In genomic region chr18:13627639-13628038, GRCh38 we compare ENCODE assay signal across 19 cellular contexts.
DNase-seq lines count a peak whose midpoint lies in the region; TF ChIP-seq lines count a peak whose summit lies in the region.
"Had no signal": no experiment of that assay in that cellular context is flagged by ENCODE, and none has a peak within 500 bp of the region (broad histone marks: within the 10 kb centered on the region; RNA-seq: fewer than 3 reads in every experiment).

No MANE protein-coding gene starts in this region.

- WGBS in HUES64, result 94% methylated on average over 8 of the region's 8 CpGs
- WGBS in thymus, result 80% methylated on average over 8 of the region's 8 CpGs

- H3K27ac Mint-ChIP-seq in neural progenitor cell, result no peak overlapping the region

- H3K36me3 ChIP-seq in HUES64 (ENCODE audit: insufficient read depth, low read length), result no peaks in the 10 kb centered on the region
- H3K36me3 ChIP-seq in neural progenitor cell, result no peaks in the 10 kb centered on the region
- H3K36me3 ChIP-seq in thymus (ENCODE audit: control insufficient read depth, insufficient read depth), result peaks cover 50% of the 10 kb centered on the region
- no peaks in the 10 kb centered on the region for H3K36me3 ChIP-seq in A673 (ENCODE audit: insufficient read depth, low read length, poor library complexity, severe bottlenecking)

- no peak overlapping the region for H2AFZ ChIP-seq in neural progenitor cell (replicated peaks)

- H3K9me3 ChIP-seq in HUES64 (ENCODE audit: insufficient read depth, low read depth, low read length) (peaks cover 5% of the 10 kb centered on the region; the same call in 1 of the 2 replicates), neural progenitor cell (ENCODE audit: low read depth) (no peaks in the 10 kb centered on the region), thymus (ENCODE audit: control insufficient read depth) (peaks cover 8% of the 10 kb centered on the region), A673 (ENCODE audit: low read depth, low read length, poor library complexity, severe bottlenecking) (no peaks in the 10 kb centered on the region)

- H3K36me3 Mint-ChIP-seq in neural progenitor cell, result no peaks in the 10 kb centered on the region

- no peak overlapping the region for H3K4me3 Mint-ChIP-seq in neural progenitor cell
- H3K4me3 Mint-ChIP-seq: H9, IgD-negative memory B cell had no signal

- H3K27me3 Mint-ChIP-seq in neural progenitor cell (ENCODE audit: insufficient read depth, low read depth), result no peaks in the 10 kb centered on the region

- peaks cover 38% of the 10 kb centered on the region for H3K4me1 Mint-ChIP-seq in neural progenitor cell

- DNase-seq in neural progenitor cell (ENCODE audit: low spot score) (no peak), mesenteric fat pad (ENCODE audit: low spot score) (no peak), NCI-H524 (lab: John Stamatoyannopoulos, UW) (no peak), A673 (ENCODE audit: low spot score) (no peak)
- DNase-seq: AML-193, DMS 273 treated with DMSO at 0.1 percent for 48 hours, H9, MM.1S, NCI-H1092, NCI-H2029 treated with DMSO at 0.1 percent for 48 hours, NCI-H446 treated with DMSO at 0.1 percent for 48 hours, NCI-H774, SHP77 had no signal

- CTCF ChIA-PET in A673 (lab: Charles Lee), result no interaction called here

- peaks cover 5% of the 10 kb centered on the region for H4K20me1 ChIP-seq in neural progenitor cell (ENCODE audit: low read depth)

- H3K4me3 ChIP-seq in HUES64 (ENCODE audit: low read length), result no peak overlapping the region
- no peak overlapping the region for H3K4me3 ChIP-seq in neural progenitor cell
- H3K4me3 ChIP-seq in thymus (ENCODE audit: low read length), result peak overlapping the region; percentile 20
- H3K4me3 ChIP-seq in A673 (ENCODE audit: low read depth, low read length, poor library complexity, severe bottlenecking), result no peak overlapping the region
- H3K4me3 ChIP-seq: SK-N-MC had no signal

- TF ChIP-seq CTCF in neural progenitor cell (IDR thresholded peaks at IDR 0.05) (no peak), A673 (conservative IDR thresholded peaks at IDR 0.05; ENCODE audit: low read depth, low read length) (no peak)

- no peaks in the 10 kb centered on the region for H3K9me3 Mint-ChIP-seq in neural progenitor cell
- H3K9me3 Mint-ChIP-seq: IgD-negative memory B cell had no signal

- intact Hi-C loops in A673 (cut with micrococcal nuclease; ENCODE audit: unreplicated experiment), result no loop called here

- H3K27me3 ChIP-seq in HUES64 (ENCODE audit: insufficient read depth, low read length) (no peaks in the 10 kb centered on the region), neural progenitor cell (no peaks in the 10 kb centered on the region), thymus (ENCODE audit: control insufficient read depth, insufficient read depth) (no peaks in the 10 kb centered on the region), A673 (replicated peaks; ENCODE audit: insufficient read depth, low read depth, low read length, poor library complexity) (no peaks in the 10 kb centered on the region)

- H3K9ac ChIP-seq in HUES64 (ENCODE audit: low read depth, low read length) (peak overlapping the region; percentile 23; the same call in 1 of the 2 replicates), neural progenitor cell (no peak overlapping the region)

- peaks cover 13% of the 10 kb centered on the region for H3F3A ChIP-seq in neural progenitor cell (ENCODE audit: low read depth)

- H3K4me1 ChIP-seq in HUES64 (ENCODE audit: insufficient read depth, low read length) (no peaks in the 10 kb centered on the region), neural progenitor cell (peaks cover 12% of the 10 kb centered on the region), thymus (ENCODE audit: control insufficient read depth, insufficient read depth, low read length) (peaks cover 31% of the 10 kb centered on the region), A673 (ENCODE audit: insufficient read depth, low read length, poor library complexity, severe bottlenecking) (no peaks in the 10 kb centered on the region)

- H3K79me2 ChIP-seq in neural progenitor cell (ENCODE audit: low read depth), result no peaks in the 10 kb centered on the region

- POLR2A ChIA-PET in A673 (lab: Charles Lee; ENCODE audit: low non-redundant PET), result no interaction called here

- peak overlapping the region; percentile 19 for H3K4me2 ChIP-seq in neural progenitor cell

- no peak overlapping the region for H3K27ac ChIP-seq in HUES64 (ENCODE audit: low read depth, low read length)
- peak overlapping the region; percentile 64 for H3K27ac ChIP-seq in angular gyrus (ENCODE audit: low read depth, low read length)
- H3K27ac ChIP-seq in neural progenitor cell, result no peak overlapping the region
- no peak overlapping the region for H3K27ac ChIP-seq in thymus (ENCODE audit: low read depth)
- H3K27ac ChIP-seq in A673 (ENCODE audit: low read depth, low read length, poor library complexity, severe bottlenecking), result no peak overlapping the region
- H3K27ac ChIP-seq: HL-60, SK-N-MC had no signal

- BruUV-seq in A673 (replicated peaks; lab: Mats Ljungman, UMichigan), result no TSS peak
